ENCODE assay signal across 8 cellular contexts in the genomic region with DNA sequence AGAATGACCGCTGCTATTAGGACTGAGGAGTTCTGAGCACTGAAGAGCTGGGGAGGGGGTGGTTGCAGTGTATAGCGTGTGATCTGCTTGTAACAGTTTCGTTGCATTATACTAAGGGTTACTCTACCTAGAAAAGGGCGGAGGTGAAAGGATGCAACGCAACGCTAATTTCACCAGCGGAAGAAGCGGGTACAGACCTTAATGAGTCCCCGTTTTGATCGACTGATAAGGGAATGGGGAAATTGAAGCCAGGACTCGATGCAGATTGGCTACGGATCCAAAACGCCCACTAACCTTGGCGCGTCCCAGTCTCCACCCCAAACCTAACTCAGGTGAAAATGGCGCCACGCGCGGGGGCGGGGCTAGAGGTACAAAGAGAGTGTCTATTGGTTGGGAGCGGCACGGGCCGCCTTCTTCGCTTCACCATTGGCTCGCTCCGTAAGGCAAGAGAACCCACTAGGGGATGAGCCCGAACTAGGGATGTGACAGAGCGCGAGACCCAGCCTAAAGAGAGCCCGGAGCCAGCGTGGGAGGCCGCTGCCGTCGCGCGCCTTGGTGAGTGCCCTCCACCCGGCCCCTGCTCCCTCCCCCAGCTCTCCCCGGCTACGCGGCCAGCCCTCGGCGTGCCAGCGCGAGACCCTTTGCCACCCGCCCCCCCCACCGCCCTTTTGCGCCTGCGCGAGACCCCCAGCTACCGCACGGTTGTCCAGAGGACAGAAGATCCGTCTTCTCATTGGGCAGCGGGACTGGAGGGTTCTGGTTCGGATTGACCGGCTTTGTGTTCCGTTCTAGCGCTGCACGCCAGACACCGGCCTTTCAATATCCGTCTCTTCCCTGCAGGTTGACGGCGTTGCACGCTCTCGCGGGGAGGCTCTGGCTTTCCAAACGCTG. TPM values are rescaled to one million over a fixed set of nuclear protein-coding genes. Genes with fewer than 3 reads are reported as not detected.
A peak's percentile ranks its signal among the peaks of the same experiment; 100 is the strongest.
DNase-seq lines count a peak whose midpoint lies in the region; ATAC-seq and TF ChIP-seq lines count a peak whose summit lies in the region.

EBP (plus strand) TSS at position 456 of the 891 bp plus-strand sequence. CDS start 1,964 bp downstream, outside the sequence.

- H3K4me3 Mint-ChIP-seq in natural killer cell = peak within 1 kb of the TSS; percentile 88

- no peaks in the 10 kb centered on the region for H3K9me3 Mint-ChIP-seq in natural killer cell

- peak within 1 kb of the TSS; percentile 86 to 92 for H3K27ac Mint-ChIP-seq in natural killer cell

- peak within 1 kb of the TSS; percentile 84 for H3K27ac ChIP-seq in RWPE1

- TF ChIP-seq CTCF in RWPE1 (conservative IDR thresholded peaks at IDR 0.05; ENCODE audit: low read depth) = no peak
- TF ChIP-seq CTCF in fibroblast of mammary gland (conservative IDR thresholded peaks at IDR 0.05; ENCODE audit: control insufficient read depth, insufficient read depth, low read depth, low read length) = no peak
- TF ChIP-seq CTCF in natural killer cell (IDR thresholded peaks at IDR 0.05) = no peak

- no peaks in the 10 kb centered on the region for H3K36me3 Mint-ChIP-seq in natural killer cell

- H3K4me3 ChIP-seq in fibroblast of mammary gland (ENCODE audit: control insufficient read depth, low read depth, low read length) = peak within 1 kb of the TSS; percentile 72

- peak; percentile 91 for DNase-seq in Daoy (ENCODE audit: low read depth)
- DNase-seq in H4 (ENCODE audit: low spot score) = peak; percentile 89
- DNase-seq in LoVo (ENCODE audit: low spot score) = peak; percentile 89
- DNase-seq in RWPE1 (ENCODE audit: low spot score) = peak; percentile 89
- DNase-seq in activated T-helper 1 cell treated with anti-CD3 and anti-CD28 coated beads, Interleukin-2, amount 50 U/mL, for 16 hours (ENCODE audit: low read depth in 1 of 2, low spot score in 1 of 2) = peak; percentile 84 to 86
- DNase-seq in fibroblast of mammary gland (ENCODE audit: low read depth) = peak; percentile 79
- peak; percentile 86 for DNase-seq in natural killer cell
- peak; percentile 85 to 94 (median 92) for DNase-seq in stimulated activated naive CD4-positive, alpha-beta T cell (lab: John Stamatoyannopoulos, UW)

- POLR2A ChIA-PET in RWPE1 (lab: Yijun Ruan, JAX; ENCODE audit: low non-redundant PET) = interaction anchor here (0.6 kb wide), 1 partner anchor 500 kb away, joined by 3 read pairs; no protein-coding TSS in a partner anchor

- CTCF ChIA-PET in RWPE1 (lab: Yijun Ruan, JAX) = no interaction called here

- H3K27me3 Mint-ChIP-seq in natural killer cell (ENCODE audit: low read depth in 2 of 2) = no peaks in the 10 kb centered on the region

- intact Hi-C loops in natural killer cell (cut with micrococcal nuclease) = loop anchor here (5.0 kb wide), 1 partner anchor 44 kb away; the partner anchor contains the start of gene FTSJ1

- peak; percentile 95 to 99 (median 95) for ATAC-seq in natural killer cell

- peaks cover 14 to 22% of the 10 kb centered on the region in 2 donors for H3K4me1 Mint-ChIP-seq in natural killer cell

RNA-seq across cellular contexts. Expression of gene EBP, which starts in this region (rescaled TPM):
- 105 and 106 TPM in 2 replicates for total RNA-seq in Daoy (2014; rRNA removed; shearing (Covaris generic))
- 129 and 133 TPM in 2 replicates for total RNA-seq in H4 (2014; rRNA removed; shearing (Covaris generic))
- 100 to 1,000 TPM in 1 of 3 donors, 10 to 100 TPM in 2; 91.6 to 115 (median 97.6) TPM for total RNA-seq in natural killer cell

Comparison
In these comparisons a context has a peak if more than half of its experiments do, and no peak if none do; other contexts are left out.
1. Peak in every context shown above with its lines: DNase-seq, ATAC-seq, H3K4me3 ChIP-seq and H3K27ac ChIP-seq.